ENCODE assay signal across 9 cellular contexts in genomic region chr4:169660929-169661328, GRCh38. TPM values are rescaled to one million over a fixed set of nuclear protein-coding genes. Genes with fewer than 3 reads are reported as not detected.
DNase-seq lines count a peak whose midpoint lies in the region; ATAC-seq, FAIRE-seq and TF ChIP-seq lines count a peak whose summit lies in the region.
"Had no signal": no experiment of that assay in that cellular context is flagged by ENCODE, and none has a peak within 500 bp of the region (broad histone marks: within the 10 kb centered on the region; RNA-seq: fewer than 3 reads in every experiment).

No MANE protein-coding gene starts in this region.

- POLR2A ChIA-PET in AG04450 (lab: Yijun Ruan, JAX), result no interaction called here

- CTCF ChIA-PET in AG04450 (lab: Charles Lee), result interaction anchor here (1.3 to 4.3 kb wide), 3 partner anchors 41 to 48 kb away, joined by 3 to 22 read pairs (median 3); partner anchors contain the start of genes CLCN3 and NEK1

- H3K27me3 ChIP-seq in AG04450 (ENCODE audit: control insufficient read depth, insufficient read depth, low read length) (no peaks in the 10 kb centered on the region), HUES48 (ENCODE audit: control insufficient read depth, insufficient read depth, low read length) (no peaks in the 10 kb centered on the region), bronchial epithelial cell (ENCODE audit: control insufficient read depth, insufficient read depth, low read length) (no peaks in the 10 kb centered on the region), muscle layer of colon (ENCODE audit: control insufficient read depth in 1 of 2, insufficient read depth in 2 of 2, low read length in 2 of 2) (no peaks in the 10 kb centered on the region)

- H3K4me1 ChIP-seq in HUES48 (ENCODE audit: control insufficient read depth, insufficient read depth, low read length), result peaks cover 28% of the 10 kb centered on the region
- peaks cover 17% of the 10 kb centered on the region for H3K4me1 ChIP-seq in muscle layer of colon (ENCODE audit: insufficient read depth, low read length)

- H3K4me3 ChIP-seq in AG04450 (ENCODE audit: low read depth, low read length) (peak overlapping the region; percentile 64), HUES48 (ENCODE audit: low read depth, low read length) (peak overlapping the region; percentile 56), bronchial epithelial cell (ENCODE audit: low read depth, low read length) (peak overlapping the region; percentile 41), muscle layer of colon (ENCODE audit: low read depth in 1 of 2, low read length in 2 of 2) (no peak overlapping the region)

- H3K9ac ChIP-seq in HUES48 (ENCODE audit: low read depth, low read length), result peak overlapping the region; percentile 80
- H3K9ac ChIP-seq in muscle layer of colon (ENCODE audit: low read length), result peak overlapping the region; percentile 72

- DNase-seq in AG04450 (ENCODE audit: low read depth, low spot score) (no peak), bronchial epithelial cell (ENCODE audit: low read depth) (no peak), AG08395 (ENCODE audit: low spot score) (no peak), urothelium cell line (ENCODE audit: low spot score) (no peak)
- DNase-seq: GF-D8 had no signal

- no peaks in the 10 kb centered on the region for H3K36me3 ChIP-seq in HUES48 (ENCODE audit: control insufficient read depth, insufficient read depth, low read length)
- H3K36me3 ChIP-seq in bronchial epithelial cell (ENCODE audit: control insufficient read depth, insufficient read depth, low read length), result no peaks in the 10 kb centered on the region
- H3K36me3 ChIP-seq in muscle layer of colon (ENCODE audit: insufficient read depth, low read length), result no peaks in the 10 kb centered on the region

- H3K27ac ChIP-seq in AG04450 (ENCODE audit: low read depth, low read length), result no peak overlapping the region
- peak overlapping the region; percentile 94 for H3K27ac ChIP-seq in HUES48 (ENCODE audit: low read depth, low read length)
- no peak overlapping the region for H3K27ac ChIP-seq in muscle layer of colon (ENCODE audit: low read depth, low read length)

- FAIRE-seq in bronchial epithelial cell (lab: Jason Lieb, UNC), result no peak
- no peak for FAIRE-seq in urothelium cell line (lab: Jason Lieb, UNC)

- TF ChIP-seq CTCF in AG04450 (IDR thresholded peaks at IDR 0.05; ENCODE audit: low read depth, low read length), result no peak
- TF ChIP-seq CTCF in bronchial epithelial cell (IDR thresholded peaks at IDR 0.05; ENCODE audit: insufficient read depth, low read length, severe bottlenecking), result no peak

- no peaks in the 10 kb centered on the region for H3K9me3 ChIP-seq in AG04450 (ENCODE audit: control insufficient read depth, insufficient read depth, low read length)
- H3K9me3 ChIP-seq in HUES48 (ENCODE audit: control insufficient read depth, insufficient read depth, low read length), result no peaks in the 10 kb centered on the region
- H3K9me3 ChIP-seq in muscle layer of colon (ENCODE audit: low read length), result no peaks in the 10 kb centered on the region

- ATAC-seq in HG02970 (IDR thresholded peaks at IDR 0.05; ENCODE audit: low FRiP score, unreplicated experiment), result no peak
- no peak for ATAC-seq in GM18519 (IDR thresholded peaks at IDR 0.05; ENCODE audit: low FRiP score, unreplicated experiment)

RNA-seq across cellular contexts. Expression of gene CLCN3, which starts 40.6 kb away (rescaled TPM):
- 23.7 and 36.5 TPM in 2 replicates for polyA plus RNA-seq in AG04450 (2011; rRNA removed)
- 34.8 and 50.1 TPM in 2 replicates for polyA minus RNA-seq in AG04450 (2011; rRNA and poly(A)+ RNA removed)
- 45.0 and 96.9 TPM in 2 replicates for total RNA-seq in bronchial epithelial cell

RNA-seq across cellular contexts. Expression of gene NEK1, which starts 48.5 kb away (rescaled TPM):
- 5.5 and 7.7 TPM in 2 replicates for polyA plus RNA-seq in AG04450 (2011; rRNA removed)
- polyA minus RNA-seq in AG04450 (2011; rRNA and poly(A)+ RNA removed), result 7.4 and 7.9 TPM in 2 replicates
- total RNA-seq in bronchial epithelial cell, result 6.1 and 7.3 TPM in 2 replicates

Comparison
In these comparisons a context has a peak if more than half of its experiments do, and no peak if none do; other contexts are left out.
1. H3K4me3 ChIP-seq: peak in AG04450 (single experiment), HUES48 (single experiment) and bronchial epithelial cell (single experiment); none in muscle layer of colon (0 of 2).